In the genomic region with DNA sequence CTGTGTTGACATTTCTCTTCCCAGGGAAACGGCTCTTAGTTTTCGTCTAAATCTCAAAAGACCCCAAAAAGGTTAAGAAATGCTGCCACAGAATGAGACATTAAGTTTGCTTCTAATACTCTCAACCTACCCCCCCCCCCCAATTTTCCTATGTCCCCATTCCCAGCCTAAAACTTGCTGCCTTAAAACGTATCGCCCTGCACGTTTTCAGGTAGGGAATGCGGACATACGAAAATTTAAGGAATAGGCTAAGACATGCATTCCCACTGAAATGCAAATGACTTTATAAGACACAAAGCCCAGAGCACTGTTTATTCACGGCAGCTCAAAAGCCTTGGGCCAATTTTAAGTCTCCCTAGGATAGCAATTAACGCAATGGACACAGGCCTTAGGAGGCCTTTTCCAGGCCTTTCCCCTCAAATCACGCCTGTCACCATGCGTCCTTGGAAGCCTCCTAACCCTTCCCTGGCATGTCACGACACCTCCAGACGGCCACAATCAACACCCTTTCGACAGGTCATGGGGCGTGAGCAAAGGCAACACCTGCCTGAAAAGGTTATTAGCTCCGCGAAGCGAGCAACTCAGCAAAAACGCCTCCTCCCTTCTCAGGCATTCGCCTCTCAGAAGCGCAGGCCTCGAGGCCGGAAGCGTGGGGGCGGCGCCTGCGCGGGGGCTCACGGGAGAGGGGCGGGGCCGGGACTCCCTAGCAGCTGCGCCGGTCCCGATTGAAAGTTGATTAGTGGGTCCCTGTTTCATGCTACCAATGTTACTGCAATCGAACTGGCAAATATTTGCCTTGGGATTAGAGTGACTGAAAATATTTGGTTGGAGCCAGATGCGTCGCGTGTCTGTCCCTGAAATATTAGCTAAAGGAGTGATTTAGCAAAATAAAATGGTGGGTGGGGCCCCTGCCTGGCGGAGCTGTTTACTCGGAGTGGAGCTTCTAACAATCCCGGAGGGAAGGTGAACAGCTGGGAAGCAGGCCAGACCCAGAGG, we compare ENCODE assay signal across 10 cellular contexts. TPM values are rescaled to one million over a fixed set of nuclear protein-coding genes. Genes with fewer than 3 reads are reported as not detected.
DNase-seq lines count a peak whose midpoint lies in the region; ATAC-seq and TF ChIP-seq lines count a peak whose summit lies in the region.
"Had no signal": no experiment of that assay in that cellular context is flagged by ENCODE, and none has a peak within 500 bp of the region (broad histone marks: within the 10 kb centered on the region; RNA-seq: fewer than 3 reads in every experiment).

No MANE protein-coding gene starts in this region.

- H3K36me3 Mint-ChIP-seq in CD14-positive monocyte = no peaks in the 10 kb centered on the region

- H3K4me1 ChIP-seq in HUES6 (ENCODE audit: control insufficient read depth, insufficient read depth, low read length) (peaks cover 13% of the 10 kb centered on the region), rectal smooth muscle tissue (ENCODE audit: control insufficient read depth, insufficient read depth, low read length) (no peaks in the 10 kb centered on the region)

- intact Hi-C loops in CD14-positive monocyte (cut with micrococcal nuclease) = no loop called here

- H3K9me3 Mint-ChIP-seq in CD14-positive monocyte = peaks cover 2 to 4% (median 2%) of the 10 kb centered on the region in 7 donors
- H3K9me3 Mint-ChIP-seq: activated CD4-positive, alpha-beta memory T cell treated with anti-CD3 and anti-CD28 coated beads, Interleukin-2, amount 10 ng/mL, durations not matched to agents 7 days and 5 days had no signal

- H3K4me3 Mint-ChIP-seq in CD14-positive monocyte = no peak overlapping the region
- H3K4me3 Mint-ChIP-seq: activated CD4-positive, alpha-beta memory T cell treated with anti-CD3 and anti-CD28 coated beads, Interleukin-2, amount 10 ng/mL, durations not matched to agents 7 days and 5 days had no signal

- H3K9ac ChIP-seq in HUES6 (ENCODE audit: low read length) = peak overlapping the region; percentile 26
- no peak overlapping the region for H3K9ac ChIP-seq in rectal smooth muscle tissue (ENCODE audit: low read length)

- peak; percentile 83 for DNase-seq in NCI-H69 (lab: John Stamatoyannopoulos, UW)
- DNase-seq in fibroblast of villous mesenchyme (ENCODE audit: low read depth) = peak; percentile 39
- DNase-seq in NOMO-1 treated with DMSO at 0.1 percent for 48 hours (lab: John Stamatoyannopoulos, UW; ENCODE audit: unreplicated experiment) = no peak
- DNase-seq in CD14-positive monocyte (ENCODE audit: low spot score) = no peak
- DNase-seq in MV-4-11 (lab: John Stamatoyannopoulos, UW) = no peak
- DNase-seq: activated CD4-positive, alpha-beta memory T cell treated with anti-CD3 and anti-CD28 coated beads, Interleukin-2, amount 10 ng/mL, durations not matched to agents 7 days and 5 days; kidney had no signal

- ATAC-seq in HG03135 (IDR thresholded peaks at IDR 0.05; ENCODE audit: unreplicated experiment) = no peak

- peak overlapping the region in 1 of 7 donors; percentile 1 for H3K27ac Mint-ChIP-seq in CD14-positive monocyte
- H3K27ac Mint-ChIP-seq: activated CD4-positive, alpha-beta memory T cell treated with anti-CD3 and anti-CD28 coated beads, Interleukin-2, amount 10 ng/mL, durations not matched to agents 7 days and 5 days had no signal

- peaks cover 2% of the 10 kb centered on the region for H3K9me3 ChIP-seq in HUES6 (ENCODE audit: control insufficient read depth, insufficient read depth, low read depth, low read length)

- H3K27ac ChIP-seq in HUES6 (ENCODE audit: low read depth, low read length) = 0 out of 2 replicates have a peak overlapping the region, but pooled peaks have one; percentile 52
- H3K27ac ChIP-seq in rectal smooth muscle tissue (ENCODE audit: low read depth, low read length) = no peak overlapping the region

- H3K4me3 ChIP-seq in HUES6 (ENCODE audit: low read depth, low read length) (peak overlapping the region; percentile 48), fibroblast of villous mesenchyme (ENCODE audit: low read depth, low read length) (peak overlapping the region; percentile 21), rectal smooth muscle tissue (ENCODE audit: low read length) (peak overlapping the region; percentile 29)

- peaks cover 0 to 1% (median 0%) of the 10 kb centered on the region in 3 donors for H3K27me3 Mint-ChIP-seq in CD14-positive monocyte (ENCODE audit: low read depth in 3 of 3)
- H3K27me3 Mint-ChIP-seq: activated CD4-positive, alpha-beta memory T cell treated with anti-CD3 and anti-CD28 coated beads, Interleukin-2, amount 10 ng/mL, durations not matched to agents 7 days and 5 days had no signal

- no peaks in the 10 kb centered on the region for H3K36me3 ChIP-seq in HUES6 (ENCODE audit: control insufficient read depth, insufficient read depth, low read length)
- no peaks in the 10 kb centered on the region for H3K36me3 ChIP-seq in rectal smooth muscle tissue (ENCODE audit: control insufficient read depth, insufficient read depth, low read length)

- no peaks in the 10 kb centered on the region for H3K27me3 ChIP-seq in HUES6 (ENCODE audit: control insufficient read depth, insufficient read depth, low read length)
- H3K27me3 ChIP-seq in rectal smooth muscle tissue (ENCODE audit: control insufficient read depth, insufficient read depth, low read length) = no peaks in the 10 kb centered on the region

- TF ChIP-seq CTCF in fibroblast of villous mesenchyme (IDR thresholded peaks at IDR 0.05; ENCODE audit: insufficient read depth, low read depth, low read length) (no peak), CD14-positive monocyte (IDR thresholded peaks at IDR 0.05) (no peak)

- no peaks in the 10 kb centered on the region for H3K4me1 Mint-ChIP-seq in CD14-positive monocyte

RNA-seq across cellular contexts. Expression of a gene that starts 45.1 kb away (rescaled TPM):
- under 0.01 TPM in 2 replicates for total RNA-seq in fibroblast of villous mesenchyme
- not detected for polyA plus RNA-seq in CD14-positive monocyte

Comparison
In these comparisons a context has a peak if more than half of its experiments do, and no peak if none do; other contexts are left out.
1. DNase-seq: peak in NCI-H69 (single experiment) and fibroblast of villous mesenchyme (single experiment); none in NOMO-1 treated with DMSO at 0.1 percent for 48 hours (single experiment), CD14-positive monocyte (single experiment) and MV-4-11 (single experiment).
2. Peak in every context shown above with its lines, with median percentiles within 50 percentile points of each other: H3K4me3 ChIP-seq.